In the genomic region with DNA sequence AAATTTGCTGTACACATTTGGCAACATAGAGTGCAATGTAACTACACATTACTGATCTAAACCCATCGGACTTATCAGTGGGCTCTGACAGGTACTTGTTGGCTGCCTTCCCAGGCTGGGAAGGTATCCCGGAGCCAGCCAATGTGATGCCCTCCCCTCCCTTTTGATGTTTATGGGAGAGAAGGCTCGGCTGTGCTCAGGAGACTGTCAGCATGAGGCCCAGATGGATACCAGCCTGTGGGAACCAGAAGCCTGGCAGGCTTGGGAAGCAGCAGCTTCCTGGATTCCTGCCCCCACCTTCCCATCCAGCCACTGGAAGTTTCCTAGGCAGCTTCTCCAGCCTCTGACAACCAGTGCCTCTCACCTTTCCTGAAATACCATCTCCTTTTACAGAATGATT, we compare ENCODE assay signal across 12 cellular contexts.
A peak's percentile ranks its signal among the peaks of the same experiment; 100 is the strongest.
DNase-seq lines count a peak whose midpoint lies in the region; FAIRE-seq and TF ChIP-seq lines count a peak whose summit lies in the region.
"Had no signal": no experiment of that assay in that cellular context is flagged by ENCODE, and none has a peak within 500 bp of the region (broad histone marks: within the 10 kb centered on the region; RNA-seq: fewer than 3 reads in every experiment).

No MANE protein-coding gene starts in this region.

- H3K9me2 ChIP-seq in SK-N-SH: no peaks in the 10 kb centered on the region

- H3K4me2 ChIP-seq in SK-N-SH: no peak overlapping the region

- peaks cover 3% of the 10 kb centered on the region for H3F3A ChIP-seq in SK-N-SH (replicated peaks; ENCODE audit: insufficient read depth)

- TF ChIP-seq POLR2A in GM12891 (IDR thresholded peaks at IDR 0.05; ENCODE audit: low read depth, low read length): no peak

- peak; percentile 47 for DNase-seq in Ammon's horn (ENCODE audit: low spot score)
- DNase-seq in NCI-H1092 (lab: John Stamatoyannopoulos, UW): peak; percentile 25
- no peak for DNase-seq in SK-N-SH
- no peak for DNase-seq in NCI-H526 treated with DMSO at 0.1 percent for 48 hours (lab: John Stamatoyannopoulos, UW)
- no peak for DNase-seq in GM12891 (ENCODE audit: insufficient read length, low spot score)
- DNase-seq in GF-D8 (lab: John Stamatoyannopoulos, UW): no peak
- no peak for DNase-seq in GM19238 (ENCODE audit: insufficient read length, low spot score)
- DNase-seq: activated CD4-positive, alpha-beta T cell treated with anti-CD3 and anti-CD28 coated beads, Interleukin-2, amount 10 ng/mL, durations not matched to agents 24 days and 14 days; activated naive CD4-positive, alpha-beta T cell treated with Interleukin-2 at 50 U/mL for 16 hours; gastrocnemius medialis had no signal

- no peak for TF ChIP-seq CTCF in SK-N-SH (IDR thresholded peaks at IDR 0.05)
- TF ChIP-seq CTCF in liver (IDR thresholded peaks at IDR 0.05; ENCODE audit: low read depth, low read length, missing input control): no peak

- WGBS in SK-N-SH (ENCODE audit: low lambda C conversion rate): 67% methylated on average over 1 of the region's 3 CpGs
- WGBS in liver: 26% methylated on average over 3 of the region's 3 CpGs

- H3K4me3 ChIP-seq in SK-N-SH (ENCODE audit: low read depth in 2 of 2, low read length in 1 of 2): no peak overlapping the region
- H3K4me3 ChIP-seq in liver (ENCODE audit: low read depth in 1 of 3, low read length in 3 of 3): no peak overlapping the region
- H3K4me3 ChIP-seq: gastrocnemius medialis, HAP-1 had no signal

- no peaks in the 10 kb centered on the region for H3K79me2 ChIP-seq in SK-N-SH (ENCODE audit: insufficient read depth)

- H3K9ac ChIP-seq in SK-N-SH (no peak overlapping the region), liver (ENCODE audit: low read depth in 1 of 2, low read length in 2 of 2) (no peak overlapping the region)

- H3K36me3 ChIP-seq in SK-N-SH (replicated peaks in 1 of 2; ENCODE audit: control insufficient read depth in 1 of 2, insufficient read depth in 2 of 2, low read length in 1 of 2): no peaks in the 10 kb centered on the region
- no peaks in the 10 kb centered on the region for H3K36me3 ChIP-seq in liver (ENCODE audit: control insufficient read depth in 4 of 4, insufficient read depth in 3 of 4, low read depth in 1 of 4, low read length in 3 of 4)
- H3K36me3 ChIP-seq: gastrocnemius medialis, HAP-1 had no signal

- no peak overlapping the region for H2AFZ ChIP-seq in SK-N-SH (ENCODE audit: low read depth)

- no peaks in the 10 kb centered on the region for H4K20me1 ChIP-seq in SK-N-SH (ENCODE audit: insufficient read depth)

- no peak for FAIRE-seq in GM12891 (lab: Jason Lieb, UNC)

- H3K9me3 ChIP-seq in SK-N-SH: no peaks in the 10 kb centered on the region
- H3K9me3 ChIP-seq in liver (ENCODE audit: control insufficient read depth in 4 of 4, low read length in 3 of 4): no peaks in the 10 kb centered on the region
- H3K9me3 ChIP-seq: gastrocnemius medialis, HAP-1 had no signal

- TF ChIP-seq EP300 in SK-N-SH (IDR thresholded peaks at IDR 0.05; ENCODE audit: borderline replicate concordance in 1 of 2, low read depth in 1 of 2, low read length in 1 of 2): no peak

- peaks cover 0 to 8% of the 10 kb centered on the region in 2 experiments; a peak in 1 of 4 replicates for H3K4me1 ChIP-seq in SK-N-SH (ENCODE audit: control insufficient read depth in 1 of 2, insufficient read depth in 2 of 2, low read depth in 1 of 2, low read length in 1 of 2)
- H3K4me1 ChIP-seq in liver (ENCODE audit: control insufficient read depth in 4 of 4, insufficient read depth in 4 of 4, low read length in 3 of 4): peaks cover 0 to 3% (median 1%) of the 10 kb centered on the region in 4 donors
- H3K4me1 ChIP-seq: gastrocnemius medialis had no signal

- no peak overlapping the region; a peak in 1 of 4 replicates for H3K27ac ChIP-seq in SK-N-SH (ENCODE audit: low read depth in 2 of 2, low read length in 1 of 2)
- H3K27ac ChIP-seq in liver (ENCODE audit: low read depth in 1 of 2, low read length in 2 of 2): peak overlapping the region; percentile 45 to 51
- H3K27ac ChIP-seq: gastrocnemius medialis had no signal

- CTCF ChIA-PET in SK-N-SH (lab: Yijun Ruan, JAX): no interaction called here

- POLR2A ChIA-PET in SK-N-SH (lab: Yijun Ruan, JAX): no interaction called here

- TF ChIP-seq RAD21 in SK-N-SH (IDR thresholded peaks at IDR 0.05; ENCODE audit: low read length) (no peak), liver (IDR thresholded peaks at IDR 0.05) (peak in 1 of 2 donors; percentile 27)

- no peaks in the 10 kb centered on the region for H3K27me3 ChIP-seq in SK-N-SH (ENCODE audit: insufficient read depth)
- no peaks in the 10 kb centered on the region for H3K27me3 ChIP-seq in liver (ENCODE audit: control insufficient read depth in 4 of 4, insufficient read depth in 4 of 4, low read length in 3 of 4)
- H3K27me3 ChIP-seq: gastrocnemius medialis had no signal

TF ChIP-seq in SK-N-SH, 30 proteins besides CTCF, POLR2A, EP300 and RAD21:
- peak; percentile 23; the same call in 1 of the 2 replicates for TF ChIP-seq GATA2 (CRISPR knock-in tag; IDR thresholded peaks at IDR 0.05)
- no peak for TF ChIP-seq FOXJ3 (CRISPR knock-in tag; IDR thresholded peaks at IDR 0.05)
TF ChIP-seq in SK-N-SH: peak in this region for 1.

TF ChIP-seq in liver, 16 proteins besides CTCF, POLR2A, EP300 and RAD21:
- no peak for TF ChIP-seq SP1 (IDR thresholded peaks at IDR 0.05)
- no peak for TF ChIP-seq MAX (IDR thresholded peaks at IDR 0.05)
- TF ChIP-seq NR2F2 (IDR thresholded peaks at IDR 0.05): no peak
- TF ChIP-seq ZBTB33 (IDR thresholded peaks at IDR 0.05): no peak
- peak; percentile 5 for TF ChIP-seq YY1 (IDR thresholded peaks at IDR 0.05)
- no peak for TF ChIP-seq TAF1 (conservative IDR thresholded peaks at IDR 0.05)
- no peak for TF ChIP-seq EGR1 (IDR thresholded peaks at IDR 0.05; ENCODE audit: low read depth in 2 of 2)

TF ChIP-seq in GM12891, 5 proteins besides CTCF, POLR2A, EP300 and RAD21:
- TF ChIP-seq POU2F2 (IDR thresholded peaks at IDR 0.05; ENCODE audit: low read depth, low read length): no peak
- TF ChIP-seq SPI1 (IDR thresholded peaks at IDR 0.05; ENCODE audit: low read depth, low read length): no peak
- TF ChIP-seq POLR2AphosphoS5 (IDR thresholded peaks at IDR 0.05; ENCODE audit: low read depth, low read length): no peak
TF ChIP-seq in GM12891: peak in this region for 0.

Comparison
In these comparisons a context has a peak if more than half of its experiments do, and no peak if none do; other contexts are left out.
1. DNase-seq: peak in Ammon's horn (single experiment) and NCI-H1092 (single experiment); none in SK-N-SH (single experiment), NCI-H526 treated with DMSO at 0.1 percent for 48 hours (single experiment), GM12891 (single experiment), GF-D8 (single experiment) and GM19238 (single experiment).
2. H3K27ac ChIP-seq: peak in liver (2 of 2); none in SK-N-SH (0 of 2).